ENCODE assay signal across 8 cellular contexts in genomic region chr10:15097011-15097812, GRCh38. TPM values are rescaled to one million over a fixed set of nuclear protein-coding genes. Genes with fewer than 3 reads are reported as not detected.
DNase-seq lines count a peak whose midpoint lies in the region; TF ChIP-seq lines count a peak whose summit lies in the region.

Gene RPP38 (plus strand): TSS chr10:15097355. CDS start chr10:15103315, 5,960 bp downstream.

- POLR2A ChIA-PET in activated CD8-positive, alpha-beta memory T cell treated with anti-CD3 and anti-CD28 coated beads for 36 hours (lab: Charles Lee): interaction anchor here (0.6 to 1.0 kb wide), 4 partner anchors 26 to 259 kb away, joined by 3 to 5 read pairs (median 4); partner anchors contain the start of genes CDNF, HSPA14 and MSANTD7

- DNase-seq in COLO829 (ENCODE audit: low spot score): peak; percentile 95
- peak; percentile 98 for DNase-seq in GM20000 (ENCODE audit: low spot score)
- peak; percentile 68 for DNase-seq in HS-5 (ENCODE audit: low read depth)
- DNase-seq in NOMO-1 (lab: John Stamatoyannopoulos, UW; ENCODE audit: unreplicated experiment in 2 of 2): peak; percentile 92
- DNase-seq in effector CD8-positive, alpha-beta T cell (lab: John Stamatoyannopoulos, UW): peak; percentile 97
- DNase-seq in medulla oblongata (ENCODE audit: extremely low spot score): peak; percentile 97
- DNase-seq in stimulated activated CD4-positive, alpha-beta T cell treated with anti-CD3 and anti-CD28 coated beads, TNF-alpha, amount 100 ng/mL, for 48 hours (ENCODE audit: low read depth in 3 of 3): peak; percentile 91 to 94 (median 92)

- no peak for TF ChIP-seq CTCF in GM20000 (IDR thresholded peaks at IDR 0.05; ENCODE audit: extremely low read depth, missing control alignments)

- CTCF ChIA-PET in activated CD8-positive, alpha-beta memory T cell treated with anti-CD3 and anti-CD28 coated beads for 36 hours (lab: Charles Lee): no interaction called here

RNA-seq across cellular contexts. Expression of gene RPP38, which starts in this region (rescaled TPM):
- total RNA-seq in activated CD8-positive, alpha-beta memory T cell treated with anti-CD3 and anti-CD28 coated beads for 36 hours: 10 to 100 TPM; 24.8 to 25.7 TPM

Comparison
In these comparisons a context has a peak if more than half of its experiments do, and no peak if none do; other contexts are left out.
1. Peak in every context shown above with its lines: DNase-seq.